In genomic region chr1:195733826-195734225, GRCh38 we compare ENCODE assay signal across 13 cellular contexts.
DNase-seq lines count a peak whose midpoint lies in the region; TF ChIP-seq lines count a peak whose summit lies in the region.
"Had no signal": no experiment of that assay in that cellular context is flagged by ENCODE, and none has a peak within 500 bp of the region (broad histone marks: within the 10 kb centered on the region; RNA-seq: fewer than 3 reads in every experiment).

No MANE protein-coding gene starts in this region.

- H3K4me3 ChIP-seq in astrocyte of the cerebellum (ENCODE audit: low read depth, low read length) (no peak overlapping the region), trophoblast cell (ENCODE audit: low read depth, low read length) (no peak overlapping the region)
- H3K4me3 ChIP-seq: BLaER1, esophagus muscularis mucosa had no signal

- no peak overlapping the region for H3K14ac ChIP-seq in trophoblast cell (ENCODE audit: low read length)

- H3K27ac ChIP-seq in trophoblast cell (ENCODE audit: low read depth, low read length), result no peak overlapping the region
- H3K27ac ChIP-seq: BLaER1, esophagus muscularis mucosa, parathyroid adenoma had no signal

- no peaks in the 10 kb centered on the region for H3K27me3 ChIP-seq in trophoblast cell (ENCODE audit: insufficient read depth, low read length)
- H3K27me3 ChIP-seq: BLaER1, esophagus muscularis mucosa had no signal

- TF ChIP-seq CTCF in astrocyte of the cerebellum (IDR thresholded peaks at IDR 0.05; ENCODE audit: low read depth, low read length, missing control alignments), result peak; percentile 46

- no peak overlapping the region for H2BK120ac ChIP-seq in trophoblast cell (ENCODE audit: insufficient read depth, low read length, poor library complexity)

- H2BK12ac ChIP-seq in trophoblast cell (ENCODE audit: low read length), result no peak overlapping the region

- DNase-seq in NCI-H748 (lab: John Stamatoyannopoulos, UW; ENCODE audit: unreplicated experiment) (peak; percentile 13), NCI-H748 treated with DMSO at 0.1 percent for 48 hours (lab: John Stamatoyannopoulos, UW) (no peak), HT1080 (ENCODE audit: low read depth) (peak; percentile 30), astrocyte of the cerebellum (ENCODE audit: low read depth) (no peak), trophoblast cell (peak; percentile 16 to 63), ureter (ENCODE audit: low spot score) (no peak), posterior cingulate gyrus (no peak)
- no peak for DNase-seq in activated effector memory CD4-positive, alpha-beta T cell treated with Interleukin-2 at 50 U/mL for 16 hours
- DNase-seq: activated CD8-positive, alpha-beta memory T cell treated with anti-CD3 and anti-CD28 coated beads, Interleukin-2, amount 50 U/mL, for 4 hours; NCI-H2081 treated with DMSO at 0.1 percent for 48 hours had no signal

- H3K79me1 ChIP-seq in trophoblast cell (ENCODE audit: low read length), result peaks cover 9% of the 10 kb centered on the region

- no peak overlapping the region for H4K12ac ChIP-seq in trophoblast cell (ENCODE audit: low read depth, low read length)

- H2AK5ac ChIP-seq in trophoblast cell (ENCODE audit: low read length), result no peak overlapping the region

- no peak overlapping the region for H2AFZ ChIP-seq in trophoblast cell (ENCODE audit: insufficient read depth, low read length, poor library complexity)
- H2AFZ ChIP-seq: parathyroid adenoma had no signal

- intact Hi-C loops in posterior cingulate gyrus (cut with DNase I), result no loop called here

- no peak overlapping the region for H4K8ac ChIP-seq in trophoblast cell (ENCODE audit: low read depth, low read length)

- no peak overlapping the region for H4K91ac ChIP-seq in trophoblast cell (ENCODE audit: low read depth, low read length)

- H3K4ac ChIP-seq in trophoblast cell (ENCODE audit: low read depth, low read length), result no peak overlapping the region

- H3K4me2 ChIP-seq in trophoblast cell (ENCODE audit: low read length), result no peak overlapping the region
- H3K4me2 ChIP-seq: BLaER1 had no signal

- H3K23ac ChIP-seq in trophoblast cell (ENCODE audit: low read length), result no peak overlapping the region

- peaks cover 7 to 8% of the 10 kb centered on the region in 2 experiments for H3K4me1 ChIP-seq in trophoblast cell (ENCODE audit: control insufficient read depth in 1 of 2, insufficient read depth in 2 of 2, low read length in 2 of 2)
- H3K4me1 ChIP-seq: BLaER1, esophagus muscularis mucosa, parathyroid adenoma had no signal

- in situ Hi-C loops in astrocyte of the cerebellum (cut with HindIII; ENCODE audit: low sequenced_read_pairs), result no loop called here

- H3K18ac ChIP-seq in trophoblast cell (ENCODE audit: low read length), result no peak overlapping the region

- no peak overlapping the region for H2BK5ac ChIP-seq in trophoblast cell (ENCODE audit: low read depth, low read length, poor library complexity)

- no peak overlapping the region for H3K9ac ChIP-seq in trophoblast cell (ENCODE audit: low read length)
- H3K9ac ChIP-seq: BLaER1, parathyroid adenoma had no signal

- no CpG with 5 or more reads among the region's 1 CpG for WGBS in trophoblast cell (ENCODE audit: extremely low coverage, insufficient coverage, insufficient read length)

- H3K36me3 ChIP-seq in trophoblast cell (ENCODE audit: control insufficient read depth in 1 of 2, insufficient read depth in 2 of 2, low read length in 2 of 2), result no peaks in the 10 kb centered on the region
- H3K36me3 ChIP-seq: BLaER1, esophagus muscularis mucosa had no signal

- no peaks in the 10 kb centered on the region for H3K9me3 ChIP-seq in trophoblast cell (ENCODE audit: insufficient read depth, low read depth, low read length)
- H3K9me3 ChIP-seq: BLaER1, esophagus muscularis mucosa had no signal

- no peaks in the 10 kb centered on the region for H3K79me2 ChIP-seq in trophoblast cell (ENCODE audit: control insufficient read depth, insufficient read depth, low read length, poor library complexity)
- H3K79me2 ChIP-seq: parathyroid adenoma had no signal

Comparison
In these comparisons a context has a peak if more than half of its experiments do, and no peak if none do; other contexts are left out.
1. DNase-seq: peak in NCI-H748 (single experiment), HT1080 (single experiment) and trophoblast cell (2 of 2); none in NCI-H748 treated with DMSO at 0.1 percent for 48 hours (single experiment), astrocyte of the cerebellum (single experiment), activated effector memory CD4-positive, alpha-beta T cell treated with Interleukin-2 at 50 U/mL for 16 hours (single experiment), ureter (single experiment) and posterior cingulate gyrus (0 of 10).